14 cellular contexts compared by ENCODE assay signal in genomic region chr20:59064214-59064722, GRCh38. TPM values are rescaled to one million over a fixed set of nuclear protein-coding genes. Genes with fewer than 3 reads are reported as not detected.
DNase-seq lines count a peak whose midpoint lies in the region; ATAC-seq and TF ChIP-seq lines count a peak whose summit lies in the region.
"Had no signal": no experiment of that assay in that cellular context is flagged by ENCODE, and none has a peak within 500 bp of the region (broad histone marks: within the 10 kb centered on the region; RNA-seq: fewer than 3 reads in every experiment).

No MANE protein-coding gene starts in this region.

- ATAC-seq in foreskin keratinocyte: peak; percentile 44
- ATAC-seq: T-cell had no signal

- DNase-seq in AG04450 (ENCODE audit: low read depth, low spot score): no peak
- DNase-seq in HPDE6-E6E7 (ENCODE audit: extremely low spot score): peak; percentile 67
- DNase-seq in NCI-H748 (lab: John Stamatoyannopoulos, UW; ENCODE audit: unreplicated experiment): peak; percentile 96
- peak in 1 of 2 donors; percentile 39 for DNase-seq in foreskin keratinocyte
- no peak for DNase-seq in hypothalamus (lab: John Stamatoyannopoulos, UW)
- no peak for DNase-seq in inferior parietal cortex (ENCODE audit: extremely low spot score)
- DNase-seq in activated T-cell treated with anti-CD3 and anti-CD28 coated beads, Interleukin-2, amount 50 U/mL, for 48 hours: no peak
- no peak for DNase-seq in CD14-positive monocyte (ENCODE audit: low spot score)
- DNase-seq: activated CD4-positive, alpha-beta T cell treated with anti-CD3 and anti-CD28 coated beads for 4 hours; activated T-cell treated with anti-CD3 and anti-CD28 coated beads, Interleukin-2, amount 50 U/mL, for 24 hours; AML-193; NCI-H187; T-cell had no signal

- H3K27ac ChIP-seq in AG04450 (ENCODE audit: low read depth, low read length): no peak overlapping the region
- H3K27ac ChIP-seq in foreskin keratinocyte: peak overlapping the region; percentile 18

- POLR2A ChIA-PET in AG04450 (lab: Yijun Ruan, JAX): no interaction called here

- TF ChIP-seq CTCF in AG04450 (IDR thresholded peaks at IDR 0.05; ENCODE audit: low read depth, low read length) (no peak), foreskin keratinocyte (conservative IDR thresholded peaks at IDR 0.05) (no peak), CD14-positive monocyte (IDR thresholded peaks at IDR 0.05) (no peak)

- H3K27ac Mint-ChIP-seq in CD14-positive monocyte: no peak overlapping the region
- H3K27ac Mint-ChIP-seq: activated T-cell treated with anti-CD3 and anti-CD28 coated beads, Interleukin-2, amount 50 U/mL, for 24 hours; T-cell had no signal

- no peak overlapping the region for H3K4me3 Mint-ChIP-seq in CD14-positive monocyte
- H3K4me3 Mint-ChIP-seq: activated T-cell treated with anti-CD3 and anti-CD28 coated beads, Interleukin-2, amount 50 U/mL, for 24 hours; T-cell had no signal

- peaks cover 8% of the 10 kb centered on the region for H3K4me1 ChIP-seq in foreskin keratinocyte

- CTCF ChIA-PET in AG04450 (lab: Charles Lee): interaction anchor here (1.0 to 1.9 kb wide), 5 partner anchors 10 to 429 kb away, joined by 3 to 6 read pairs (median 4); no protein-coding TSS in a partner anchor

- no peaks in the 10 kb centered on the region for H3K36me3 Mint-ChIP-seq in CD14-positive monocyte
- H3K36me3 Mint-ChIP-seq: T-cell had no signal

- H3K4me3 ChIP-seq in AG04450 (ENCODE audit: low read depth, low read length): peak overlapping the region; percentile 18

- H3K27me3 Mint-ChIP-seq in CD14-positive monocyte (ENCODE audit: low read depth in 3 of 3): peaks cover 15 to 25% (median 16%) of the 10 kb centered on the region in 3 donors

- H3K4me1 Mint-ChIP-seq in CD14-positive monocyte: peaks cover 9% of the 10 kb centered on the region
- H3K4me1 Mint-ChIP-seq: T-cell had no signal

- H3K9me3 Mint-ChIP-seq in CD14-positive monocyte: no peaks in the 10 kb centered on the region
- H3K9me3 Mint-ChIP-seq: activated T-cell treated with anti-CD3 and anti-CD28 coated beads, Interleukin-2, amount 50 U/mL, for 24 hours; T-cell had no signal

- intact Hi-C loops in CD14-positive monocyte (cut with micrococcal nuclease): no loop called here

- no peaks in the 10 kb centered on the region for H3K9me3 ChIP-seq in AG04450 (ENCODE audit: control insufficient read depth, insufficient read depth, low read length)

- H3K27me3 ChIP-seq in AG04450 (ENCODE audit: control insufficient read depth, insufficient read depth, low read length) (peaks cover 9% of the 10 kb centered on the region), foreskin keratinocyte (peaks cover 2% of the 10 kb centered on the region)

RNA-seq across cellular contexts. Expression of gene PRELID3B, which starts 21.7 kb away (rescaled TPM):
- 51.7 and 58.2 TPM in 2 replicates for polyA plus RNA-seq in AG04450 (2011; rRNA removed)
- polyA minus RNA-seq in AG04450 (2011; rRNA and poly(A)+ RNA removed): 50.3 and 58.5 TPM in 2 replicates
- 83.8 and 90.7 TPM in 2 replicates for total RNA-seq in foreskin keratinocyte
- polyA plus RNA-seq in foreskin keratinocyte: 39.6 and 49.8 TPM in 2 replicates
- 10 to 100 TPM; 16.9 to 21.0 TPM for polyA plus RNA-seq in CD14-positive monocyte

RNA-seq across cellular contexts. Expression of gene ATP5F1E, which starts 32.1 kb away (rescaled TPM):
- polyA plus RNA-seq in AG04450 (2011; rRNA removed) (70.8 and 84.3 TPM in 2 replicates), foreskin keratinocyte (89.9 and 91.1 TPM in 2 replicates), CD14-positive monocyte (100 to 1,000 TPM; 102 to 105 TPM)
- polyA minus RNA-seq in AG04450 (2011; rRNA and poly(A)+ RNA removed): 9.6 and 11.4 TPM in 2 replicates
- total RNA-seq in foreskin keratinocyte: 57.0 and 58.0 TPM in 2 replicates

RNA-seq across cellular contexts. Expression of gene TUBB1, which starts 45.0 kb away (rescaled TPM):
- polyA plus RNA-seq in AG04450 (2011; rRNA removed) (not detected in 2 replicates), foreskin keratinocyte (not detected in 2 replicates), CD14-positive monocyte (1 to 10 TPM; 2.4 to 3.1 TPM)
- not detected in 2 replicates for polyA minus RNA-seq in AG04450 (2011; rRNA and poly(A)+ RNA removed)
- total RNA-seq in foreskin keratinocyte: not detected in 2 replicates
- total RNA-seq: renal cortical epithelial cell had no signal

RNA-seq across cellular contexts. Expression of gene CTSZ, which starts 57.2 kb away (rescaled TPM):
- polyA plus RNA-seq in AG04450 (2011; rRNA removed): 141 and 156 TPM in 2 replicates
- polyA minus RNA-seq in AG04450 (2011; rRNA and poly(A)+ RNA removed): 67.9 and 73.2 TPM in 2 replicates
- 123 and 140 TPM in 2 replicates for total RNA-seq in foreskin keratinocyte
- 195 and 213 TPM in 2 replicates for polyA plus RNA-seq in foreskin keratinocyte
- polyA plus RNA-seq in CD14-positive monocyte: 10 to 100 TPM; 62.6 to 86.4 TPM

Comparison
In these comparisons a context has a peak if more than half of its experiments do, and no peak if none do; other contexts are left out.
1. DNase-seq: peak in HPDE6-E6E7 (single experiment) and NCI-H748 (single experiment); none in AG04450 (single experiment), hypothalamus (0 of 51), inferior parietal cortex (single experiment), activated T-cell treated with anti-CD3 and anti-CD28 coated beads, Interleukin-2, amount 50 U/mL, for 48 hours (0 of 2) and CD14-positive monocyte (single experiment).